24 cellular contexts compared by ENCODE assay signal in genomic region chr3:70298385-70298784, GRCh38. TPM values are rescaled to one million over a fixed set of nuclear protein-coding genes. Genes with fewer than 3 reads are reported as not detected.
"Had no signal": no experiment of that assay in that cellular context is flagged by ENCODE, and none has a peak within 500 bp of the region (broad histone marks: within the 10 kb centered on the region; RNA-seq: fewer than 3 reads in every experiment).

No MANE protein-coding gene starts in this region.

- H3K4me1 Mint-ChIP-seq: activated CD4-positive, alpha-beta T cell treated with anti-CD3 and anti-CD28 coated beads, Interleukin-2, amount 10 ng/mL, durations not matched to agents 24 days and 14 days; activated naive CD8-positive, alpha-beta T cell treated with anti-CD3 and anti-CD28 coated beads for 36 hours; memory B cell; natural killer cell had no signal

- H3K27ac Mint-ChIP-seq: activated CD4-positive, alpha-beta T cell treated with anti-CD3 and anti-CD28 coated beads, Interleukin-2, amount 10 ng/mL, durations not matched to agents 24 days and 14 days; activated naive CD8-positive, alpha-beta T cell treated with anti-CD3 and anti-CD28 coated beads for 36 hours; activated T-cell treated with anti-CD3 and anti-CD28 coated beads, Interleukin-2, amount 50 U/mL, for 72 hours; effector memory CD8-positive, alpha-beta T cell; memory B cell; natural killer cell; progenitor cell of endocrine pancreas; stimulated activated naive CD8-positive, alpha-beta T cell treated with anti-CD3 and anti-CD28 coated beads, Interleukin-15, Interleukin-2, amounts not matched to agents 100 ng/mL and 50 ng/mL, for 24 hours had no signal

- H3K4me3 ChIP-seq: right atrium auricular region had no signal

- H3K9me3 Mint-ChIP-seq: activated CD4-positive, alpha-beta T cell treated with anti-CD3 and anti-CD28 coated beads, Interleukin-2, amount 10 ng/mL, durations not matched to agents 24 days and 14 days; activated naive CD8-positive, alpha-beta T cell treated with anti-CD3 and anti-CD28 coated beads for 36 hours; activated T-cell treated with anti-CD3 and anti-CD28 coated beads, Interleukin-2, amount 50 U/mL, for 72 hours; memory B cell had no signal

- H3K27me3 Mint-ChIP-seq: activated CD4-positive, alpha-beta T cell treated with anti-CD3 and anti-CD28 coated beads, Interleukin-2, amount 10 ng/mL, durations not matched to agents 24 days and 14 days; effector memory CD8-positive, alpha-beta T cell; memory B cell; progenitor cell of endocrine pancreas; stimulated activated naive CD8-positive, alpha-beta T cell treated with anti-CD3 and anti-CD28 coated beads, Interleukin-15, Interleukin-2, amounts not matched to agents 100 ng/mL and 50 ng/mL, for 24 hours had no signal

- H3K27me3 ChIP-seq: right atrium auricular region had no signal

- H3K4me1 ChIP-seq: right atrium auricular region had no signal

- FAIRE-seq: small intestine, TTC549 had no signal

- DNase-seq: activated CD4-positive, alpha-beta T cell treated with anti-CD3 and anti-CD28 coated beads, Interleukin-2, amount 10 ng/mL, durations not matched to agents 24 days and 14 days; activated CD4-positive, CD25-positive, alpha-beta regulatory T cell; activated CD8-positive, alpha-beta memory T cell treated with anti-CD3 and anti-CD28 coated beads, Interleukin-2, amount 50 U/mL, for 48 hours; activated gamma-delta T cell treated with Interleukin-2 at 50 U/mL for 16 hours; activated naive CD8-positive, alpha-beta T cell treated with anti-CD3 and anti-CD28 coated beads for 36 hours; activated T-cell treated with anti-CD3 and anti-CD28 coated beads, Interleukin-2, amount 50 U/mL, for 72 hours; cerebellar nuclear complex; dermis blood vessel endothelial cell; effector memory CD8-positive, alpha-beta T cell; hypothalamus; kidney glomerular epithelial cell; left ventricle myocardium superior; natural killer cell; nucleus accumbens; small intestine had no signal

- H3K36me3 ChIP-seq: right atrium auricular region had no signal

- H3K4me3 Mint-ChIP-seq: activated CD4-positive, alpha-beta T cell treated with anti-CD3 and anti-CD28 coated beads, Interleukin-2, amount 10 ng/mL, durations not matched to agents 24 days and 14 days; activated naive CD8-positive, alpha-beta T cell treated with anti-CD3 and anti-CD28 coated beads for 36 hours; activated T-cell treated with anti-CD3 and anti-CD28 coated beads, Interleukin-2, amount 50 U/mL, for 72 hours; effector memory CD8-positive, alpha-beta T cell; memory B cell; natural killer cell; stimulated activated naive CD8-positive, alpha-beta T cell treated with anti-CD3 and anti-CD28 coated beads, Interleukin-15, Interleukin-2, amounts not matched to agents 100 ng/mL and 50 ng/mL, for 24 hours had no signal

- H3K27ac ChIP-seq: epithelial cell of prostate, right atrium auricular region had no signal

- H3K9me3 ChIP-seq: right atrium auricular region had no signal

- ATAC-seq: activated T-cell treated with anti-CD3 and anti-CD28 coated beads, Interleukin-2, amount 50 U/mL, for 72 hours; effector memory CD8-positive, alpha-beta T cell; left ventricle myocardium superior; natural killer cell had no signal

- H3K36me3 Mint-ChIP-seq: activated naive CD8-positive, alpha-beta T cell treated with anti-CD3 and anti-CD28 coated beads for 36 hours; memory B cell; natural killer cell had no signal

RNA-seq across cellular contexts. Expression of gene MDFIC2, which starts 14.1 kb away (rescaled TPM):
- total RNA-seq: activated CD4-positive, alpha-beta T cell treated with anti-CD3 and anti-CD28 coated beads, Interleukin-2, amount 10 ng/mL, durations not matched to agents 24 days and 14 days; activated naive CD8-positive, alpha-beta T cell treated with anti-CD3 and anti-CD28 coated beads for 36 hours; activated T-cell treated with anti-CD3 and anti-CD28 coated beads, Interleukin-2, amount 50 U/mL, for 72 hours; dermis blood vessel endothelial cell; left ventricle myocardium superior; natural killer cell; progenitor cell of endocrine pancreas; right atrium auricular region; T-helper 2 cell treated with Interferon-gamma antibody and Interleukin-4, amounts not matched to agents 100 ng/mL and 5 ng/mL, for 36 hours; temporal lobe; ureter had no signal
- polyA plus RNA-seq: small intestine had no signal
